2 cellular contexts compared by ENCODE assay signal in the genomic region with DNA sequence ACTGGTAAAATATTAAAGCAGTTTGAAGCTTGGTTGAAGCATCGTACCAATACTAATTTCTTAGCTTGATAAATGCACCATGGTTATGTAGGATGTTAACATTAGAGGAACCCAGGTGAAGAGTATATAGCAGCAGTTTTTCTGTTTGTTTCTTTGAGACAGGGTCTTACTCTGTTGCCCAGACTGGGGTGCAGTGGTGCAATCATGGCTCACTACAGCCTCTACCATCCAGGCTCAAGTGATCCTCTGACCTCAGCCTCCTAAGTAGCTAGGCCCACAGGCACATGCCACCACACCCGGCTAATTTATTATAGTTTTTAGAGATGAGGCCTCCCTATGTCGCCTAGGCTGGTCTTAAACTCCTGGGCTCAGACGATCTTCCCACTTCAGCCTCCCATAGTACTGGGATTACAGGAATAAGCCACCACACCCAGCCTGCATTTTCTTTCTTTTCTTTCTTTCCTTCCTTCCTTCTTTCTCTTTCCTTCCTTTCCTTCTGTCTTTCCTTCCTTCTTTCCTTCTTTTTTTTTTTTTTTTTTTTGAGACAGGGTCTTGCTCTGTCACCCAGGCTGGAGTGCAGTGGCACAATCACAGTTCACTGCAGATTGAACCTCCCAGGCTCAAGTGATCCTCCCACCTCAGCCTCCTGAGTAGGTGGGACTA.
A peak's percentile ranks its signal among the peaks of the same experiment; 100 is the strongest.
TF ChIP-seq lines count a peak whose summit lies in the region.

No MANE protein-coding gene starts in this region.

TF ChIP-seq in HEK293, 187 proteins besides CTCF, POLR2A, EP300 and RAD21 (continued from another document):
- TF ChIP-seq, protein P1, sequence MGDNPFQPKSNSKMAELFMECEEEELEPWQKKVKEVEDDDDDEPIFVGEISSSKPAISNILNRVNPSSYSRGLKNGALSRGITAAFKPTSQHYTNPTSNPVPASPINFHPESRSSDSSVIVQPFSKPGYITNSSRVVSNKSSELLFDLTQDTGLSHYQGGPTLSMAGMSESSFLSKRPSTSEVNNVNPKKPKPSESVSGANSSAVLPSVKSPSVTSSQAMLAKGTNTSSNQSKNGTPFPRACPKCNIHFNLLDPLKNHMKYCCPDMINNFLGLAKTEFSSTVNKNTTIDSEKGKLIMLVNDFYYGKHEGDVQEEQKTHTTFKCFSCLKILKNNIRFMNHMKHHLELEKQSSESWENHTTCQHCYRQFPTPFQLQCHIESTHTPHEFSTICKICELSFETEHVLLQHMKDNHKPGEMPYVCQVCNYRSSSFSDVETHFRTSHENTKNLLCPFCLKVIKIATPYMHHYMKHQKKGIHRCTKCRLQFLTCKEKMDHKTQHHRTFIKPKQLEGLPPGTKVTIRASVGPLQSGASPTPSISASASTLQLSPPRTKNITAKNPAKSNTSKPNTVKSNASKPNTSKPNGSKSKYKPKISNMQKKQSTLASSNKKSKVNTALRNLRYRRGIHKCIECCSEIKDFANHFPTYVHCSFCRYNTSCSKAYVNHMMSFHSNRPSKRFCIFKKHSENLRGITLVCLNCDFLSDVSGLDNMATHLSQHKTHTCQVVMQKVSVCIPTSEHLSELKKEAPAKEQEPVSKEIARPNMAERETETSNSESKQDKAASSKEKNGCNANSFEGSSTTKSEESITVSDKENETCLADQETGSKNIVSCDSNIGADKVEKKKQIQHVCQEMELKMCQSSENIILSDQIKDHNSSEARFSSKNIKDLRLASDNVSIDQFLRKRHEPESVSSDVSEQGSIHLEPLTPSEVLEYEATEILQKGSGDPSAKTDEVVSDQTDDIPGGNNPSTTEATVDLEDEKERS (tag by site-specific recombination; IDR thresholded peaks at IDR 0.05) = no peak

TF ChIP-seq in GM12878, 131 proteins besides CTCF, POLR2A, EP300 and RAD21:
- TF ChIP-seq, protein P2, sequence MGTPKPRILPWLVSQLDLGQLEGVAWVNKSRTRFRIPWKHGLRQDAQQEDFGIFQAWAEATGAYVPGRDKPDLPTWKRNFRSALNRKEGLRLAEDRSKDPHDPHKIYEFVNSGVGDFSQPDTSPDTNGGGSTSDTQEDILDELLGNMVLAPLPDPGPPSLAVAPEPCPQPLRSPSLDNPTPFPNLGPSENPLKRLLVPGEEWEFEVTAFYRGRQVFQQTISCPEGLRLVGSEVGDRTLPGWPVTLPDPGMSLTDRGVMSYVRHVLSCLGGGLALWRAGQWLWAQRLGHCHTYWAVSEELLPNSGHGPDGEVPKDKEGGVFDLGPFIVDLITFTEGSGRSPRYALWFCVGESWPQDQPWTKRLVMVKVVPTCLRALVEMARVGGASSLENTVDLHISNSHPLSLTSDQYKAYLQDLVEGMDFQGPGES (IDR thresholded peaks at IDR 0.05) = no peak
- TF ChIP-seq SMARCA5 (IDR thresholded peaks at IDR 0.05) = 0 out of 2 replicates have a peak, but pooled peaks have one; percentile 19
